In the genomic region with DNA sequence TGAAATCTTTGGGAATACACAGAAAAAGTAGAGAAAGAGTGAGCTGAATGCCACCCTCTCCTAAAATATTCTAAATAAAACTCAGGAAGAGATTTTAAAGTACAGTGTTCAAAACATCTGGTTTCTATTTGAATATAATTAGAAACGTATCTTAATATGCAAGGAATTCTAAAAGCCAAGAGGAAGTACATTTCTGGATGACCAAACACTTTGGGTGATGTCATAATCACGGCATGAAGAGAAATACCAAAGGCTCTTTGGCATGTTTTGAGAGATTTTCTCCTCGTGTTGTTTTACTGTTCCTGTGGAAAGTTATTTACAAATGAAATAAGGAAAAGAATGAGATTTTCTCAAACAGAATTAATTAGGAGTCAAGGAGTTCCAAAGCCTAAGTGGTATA, we compare ENCODE assay signal across 15 cellular contexts.
DNase-seq lines count a peak whose midpoint lies in the region; TF ChIP-seq lines count a peak whose summit lies in the region.
"Had no signal": no experiment of that assay in that cellular context is flagged by ENCODE, and none has a peak within 500 bp of the region (broad histone marks: within the 10 kb centered on the region; RNA-seq: fewer than 3 reads in every experiment).

No MANE protein-coding gene starts in this region.

- peak overlapping the region; percentile 94 for H2AFZ ChIP-seq in SK-N-SH (ENCODE audit: low read depth)

- H3K27ac ChIP-seq in SK-N-SH (ENCODE audit: low read depth in 2 of 2, low read length in 1 of 2) = peak overlapping the region; percentile 60 to 91; a peak in 3 of 4 replicates
- H3K27ac ChIP-seq: vagina had no signal

- peak overlapping the region; percentile 33; the same call in 1 of the 2 replicates for H3K9ac ChIP-seq in SK-N-SH

- H3K36me3 Mint-ChIP-seq in osteocyte (ENCODE audit: unreplicated experiment) = no peaks in the 10 kb centered on the region

- no peak for TF ChIP-seq CTCF in SK-N-SH (IDR thresholded peaks at IDR 0.05)
- TF ChIP-seq CTCF in osteocyte (IDR thresholded peaks at IDR 0.05) = no peak

- no peaks in the 10 kb centered on the region for H3K9me3 Mint-ChIP-seq in osteocyte (ENCODE audit: unreplicated experiment)

- no peaks in the 10 kb centered on the region for H3K36me3 ChIP-seq in SK-N-SH (replicated peaks in 1 of 2; ENCODE audit: control insufficient read depth in 1 of 2, insufficient read depth in 2 of 2, low read length in 1 of 2)
- H3K36me3 ChIP-seq: heart right ventricle, vagina had no signal

- no peaks in the 10 kb centered on the region for H3K27me3 Mint-ChIP-seq in osteocyte (ENCODE audit: unreplicated experiment)

- peak overlapping the region; percentile 63; the same call in 1 of the 2 replicates for H3K4me2 ChIP-seq in SK-N-SH

- TF ChIP-seq EP300 in SK-N-SH (IDR thresholded peaks at IDR 0.05; ENCODE audit: borderline replicate concordance in 1 of 2, low read depth in 1 of 2, low read length in 1 of 2) = peak in 1 of 2 experiments; percentile 78; a peak in 2 of 4 replicates

- H3K4me1 ChIP-seq in SK-N-SH (ENCODE audit: control insufficient read depth in 1 of 2, insufficient read depth in 2 of 2, low read depth in 1 of 2, low read length in 1 of 2) = peaks cover 0 to 17% of the 10 kb centered on the region in 2 experiments; a peak in 2 of 4 replicates
- H3K4me1 ChIP-seq: vagina had no signal

- no peaks in the 10 kb centered on the region for H3K9me2 ChIP-seq in SK-N-SH

- no peak overlapping the region for H3K4me3 Mint-ChIP-seq in osteocyte (ENCODE audit: unreplicated experiment)

- peak overlapping the region; percentile 95 for H3K27ac Mint-ChIP-seq in osteocyte (ENCODE audit: unreplicated experiment)

- H3K79me2 ChIP-seq in SK-N-SH (ENCODE audit: insufficient read depth) = no peaks in the 10 kb centered on the region

- H3F3A ChIP-seq in SK-N-SH (replicated peaks; ENCODE audit: insufficient read depth) = peaks cover 13% of the 10 kb centered on the region

- no peak for TF ChIP-seq RAD21 in SK-N-SH (IDR thresholded peaks at IDR 0.05; ENCODE audit: low read length)

- POLR2A ChIA-PET in SK-N-SH (lab: Yijun Ruan, JAX) = no interaction called here

- H3K4me3 ChIP-seq in SK-N-SH (ENCODE audit: low read depth in 2 of 2, low read length in 1 of 2) = no peak overlapping the region
- H3K4me3 ChIP-seq: heart right ventricle, mucosa of descending colon, skin epidermis, vagina had no signal

- 5% methylated on average over 3 of the region's 3 CpGs for WGBS in SK-N-SH (ENCODE audit: low lambda C conversion rate)

- no peaks in the 10 kb centered on the region for H3K27me3 ChIP-seq in SK-N-SH (ENCODE audit: insufficient read depth)
- H3K27me3 ChIP-seq: heart right ventricle, vagina had no signal

- no peaks in the 10 kb centered on the region for H3K9me3 ChIP-seq in SK-N-SH
- H3K9me3 ChIP-seq: heart right ventricle, mucosa of descending colon, vagina had no signal

- H4K20me1 ChIP-seq in SK-N-SH (ENCODE audit: insufficient read depth) = no peaks in the 10 kb centered on the region

- DNase-seq in ELR (ENCODE audit: low read depth) (peak; percentile 79), SK-N-SH (no peak), fibroblast of gingiva (ENCODE audit: low read depth) (peak; percentile 94), osteocyte (ENCODE audit: extremely low spot score, unreplicated experiment) (no peak), NCI-H2029 treated with DMSO at 0.1 percent for 48 hours (lab: John Stamatoyannopoulos, UW) (no peak)
- DNase-seq in activated CD4-positive, CD25-positive, alpha-beta regulatory T cell (lab: John Stamatoyannopoulos, UW) = no peak
- no peak for DNase-seq in effector CD8-positive, alpha-beta T cell (lab: John Stamatoyannopoulos, UW)
- no peak for DNase-seq in effector CD4-positive, alpha-beta T cell
- DNase-seq: activated T-cell treated with anti-CD3 and anti-CD28 coated beads, Interleukin-2, amount 50 U/mL, for 1 hour; DMS79; mucosa of descending colon; NCI-H2171 had no signal

- CTCF ChIA-PET in SK-N-SH (lab: Yijun Ruan, JAX) = no interaction called here

- peaks cover 24% of the 10 kb centered on the region for H3K4me1 Mint-ChIP-seq in osteocyte (ENCODE audit: unreplicated experiment)

TF ChIP-seq in SK-N-SH, 30 proteins besides CTCF, POLR2A, EP300 and RAD21 (continues in another document):
- no peak for TF ChIP-seq YY1 (IDR thresholded peaks at IDR 0.05; ENCODE audit: low read depth)
- TF ChIP-seq RXRA (IDR thresholded peaks at IDR 0.05; ENCODE audit: borderline replicate concordance, low read depth) = 0 out of 2 replicates have a peak, but pooled peaks have one; percentile 32
- TF ChIP-seq FOXM1 (IDR thresholded peaks at IDR 0.05; ENCODE audit: low read depth) = 0 out of 2 replicates have a peak, but pooled peaks have one; percentile 34
- no peak for TF ChIP-seq TAF1 (IDR thresholded peaks at IDR 0.05; ENCODE audit: borderline replicate concordance, low read depth, low read length)
- TF ChIP-seq MEF2A (IDR thresholded peaks at IDR 0.05; ENCODE audit: borderline replicate concordance, low read depth) = peak; percentile 52; the same call in 1 of the 2 replicates
- no peak for TF ChIP-seq CHD2 (IDR thresholded peaks at IDR 0.05; ENCODE audit: low read length, partially characterized antibody)
- no peak for TF ChIP-seq RCOR1 (IDR thresholded peaks at IDR 0.05; ENCODE audit: low read length)
- no peak for TF ChIP-seq ZBTB33 (IDR thresholded peaks at IDR 0.05; ENCODE audit: borderline replicate concordance, low read depth)
- TF ChIP-seq RFX5 (IDR thresholded peaks at IDR 0.05; ENCODE audit: low read length) = no peak
- peak; percentile 61; the same call in 1 of the 2 replicates for TF ChIP-seq POLR2AphosphoS5 (IDR thresholded peaks at IDR 0.05; ENCODE audit: low read depth, low read length)
- no peak for TF ChIP-seq PBX3 (IDR thresholded peaks at IDR 0.05)
- TF ChIP-seq SIN3A (IDR thresholded peaks at IDR 0.05; ENCODE audit: borderline replicate concordance, low read depth, low read length) = no peak
- TF ChIP-seq JUND (IDR thresholded peaks at IDR 0.05) = peak; percentile 74
- no peak for TF ChIP-seq FOXJ3 (CRISPR knock-in tag; IDR thresholded peaks at IDR 0.05)
- TF ChIP-seq NFIC (IDR thresholded peaks at IDR 0.05; ENCODE audit: borderline replicate concordance) = peak; percentile 22; the same call in 1 of the 2 replicates
- no peak for TF ChIP-seq SMC3 (IDR thresholded peaks at IDR 0.05; ENCODE audit: low read depth, low read length)
- no peak for TF ChIP-seq NRF1 (IDR thresholded peaks at IDR 0.05; ENCODE audit: low read depth, low read length)
- TF ChIP-seq, protein P1, sequence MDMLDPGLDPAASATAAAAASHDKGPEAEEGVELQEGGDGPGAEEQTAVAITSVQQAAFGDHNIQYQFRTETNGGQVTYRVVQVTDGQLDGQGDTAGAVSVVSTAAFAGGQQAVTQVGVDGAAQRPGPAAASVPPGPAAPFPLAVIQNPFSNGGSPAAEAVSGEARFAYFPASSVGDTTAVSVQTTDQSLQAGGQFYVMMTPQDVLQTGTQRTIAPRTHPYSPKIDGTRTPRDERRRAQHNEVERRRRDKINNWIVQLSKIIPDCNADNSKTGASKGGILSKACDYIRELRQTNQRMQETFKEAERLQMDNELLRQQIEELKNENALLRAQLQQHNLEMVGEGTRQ (IDR thresholded peaks at IDR 0.05; ENCODE audit: borderline replicate concordance, low read depth, low read length) = no peak

Comparison
In these comparisons a context has a peak if more than half of its experiments do, and no peak if none do; other contexts are left out.
1. DNase-seq: peak in ELR (single experiment) and fibroblast of gingiva (single experiment); none in SK-N-SH (single experiment), osteocyte (single experiment), activated CD4-positive, CD25-positive, alpha-beta regulatory T cell (0 of 4), NCI-H2029 treated with DMSO at 0.1 percent for 48 hours (single experiment), effector CD8-positive, alpha-beta T cell (single experiment) and effector CD4-positive, alpha-beta T cell (single experiment).